In the genomic region with DNA sequence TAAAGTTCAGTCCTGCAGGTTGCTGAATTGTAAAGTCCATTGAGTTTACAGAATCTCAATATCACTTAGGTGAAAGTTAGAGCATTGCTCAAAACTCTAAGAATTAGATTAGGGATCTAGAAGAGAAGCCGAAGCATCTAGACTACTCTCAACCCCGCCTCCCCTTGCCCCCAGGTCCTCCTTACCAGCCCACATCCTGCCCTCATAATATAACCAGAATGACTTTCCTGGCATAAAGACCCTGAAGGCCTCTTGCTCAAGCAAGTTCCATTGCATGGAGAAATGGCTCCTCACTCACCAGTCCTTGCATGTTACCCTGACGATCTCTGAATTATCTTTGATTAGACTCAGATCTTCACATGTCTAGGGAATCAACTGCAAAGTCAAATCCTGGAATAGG, we compare ENCODE assay signal across 18 cellular contexts.
DNase-seq lines count a peak whose midpoint lies in the region; ATAC-seq lines count a peak whose summit lies in the region.
"Had no signal": no experiment of that assay in that cellular context is flagged by ENCODE, and none has a peak within 500 bp of the region (broad histone marks: within the 10 kb centered on the region; RNA-seq: fewer than 3 reads in every experiment).

No MANE protein-coding gene starts in this region.

- DNase-seq in activated naive CD8-positive, alpha-beta T cell treated with anti-CD3 and anti-CD28 coated beads, Interleukin-2, amount 10 ng/mL, durations not matched to agents 7 days and 5 days = no peak
- DNase-seq in activated naive CD8-positive, alpha-beta T cell treated with anti-CD3 and anti-CD28 coated beads for 36 hours = no peak
- peak; percentile 37 for DNase-seq in Jurkat, Clone E6-1 (ENCODE audit: low read depth, low spot score)
- DNase-seq in RPMI7951 (ENCODE audit: low read depth) = peak; percentile 66
- DNase-seq in OCI-M1 (lab: John Stamatoyannopoulos, UW) = no peak
- DNase-seq in AG20443 (ENCODE audit: low spot score) = no peak
- DNase-seq: 8988T; ACHN; C1 segment of cervical spinal cord; Calu3; CD4-positive, alpha-beta memory T cell; COR-L47; DMS53; DMS79 treated with DMSO at 0.1 percent for 48 hours; GM23248; H7; HCEC 1CT had no signal

- ATAC-seq in activated naive CD8-positive, alpha-beta T cell treated with anti-CD3 and anti-CD28 coated beads, Interleukin-2, amount 10 ng/mL, durations not matched to agents 7 days and 5 days (ENCODE audit: low read depth) = peak; percentile 36
- ATAC-seq: A549 had no signal

- H3K4me1 Mint-ChIP-seq in activated naive CD8-positive, alpha-beta T cell treated with anti-CD3 and anti-CD28 coated beads, Interleukin-2, amount 10 ng/mL, durations not matched to agents 7 days and 5 days = peaks cover 4% of the 10 kb centered on the region
- H3K4me1 Mint-ChIP-seq in activated naive CD8-positive, alpha-beta T cell treated with anti-CD3 and anti-CD28 coated beads for 36 hours = no peaks in the 10 kb centered on the region
- H3K4me1 Mint-ChIP-seq: CD4-positive, alpha-beta memory T cell had no signal

- POLR2A ChIA-PET in activated naive CD8-positive, alpha-beta T cell treated with anti-CD3 and anti-CD28 coated beads, Interleukin-2, amount 10 ng/mL, durations not matched to agents 7 days and 5 days (lab: Charles Lee) = no interaction called here

- H3K4me3 Mint-ChIP-seq in activated naive CD8-positive, alpha-beta T cell treated with anti-CD3 and anti-CD28 coated beads, Interleukin-2, amount 10 ng/mL, durations not matched to agents 7 days and 5 days = no peak overlapping the region
- no peak overlapping the region for H3K4me3 Mint-ChIP-seq in activated naive CD8-positive, alpha-beta T cell treated with anti-CD3 and anti-CD28 coated beads for 36 hours
- H3K4me3 Mint-ChIP-seq: CD4-positive, alpha-beta memory T cell had no signal

- H3K27me3 Mint-ChIP-seq in activated naive CD8-positive, alpha-beta T cell treated with anti-CD3 and anti-CD28 coated beads, Interleukin-2, amount 10 ng/mL, durations not matched to agents 7 days and 5 days = peaks cover 7% of the 10 kb centered on the region
- peaks cover 4% of the 10 kb centered on the region for H3K27me3 Mint-ChIP-seq in activated naive CD8-positive, alpha-beta T cell treated with anti-CD3 and anti-CD28 coated beads for 36 hours
- H3K27me3 Mint-ChIP-seq: CD4-positive, alpha-beta memory T cell had no signal

- H3K4me3 ChIP-seq in Jurkat, Clone E6-1 (ENCODE audit: low read length) = no peak overlapping the region
- H3K4me3 ChIP-seq: A549, GM23248 had no signal

- H3K36me3 Mint-ChIP-seq in activated naive CD8-positive, alpha-beta T cell treated with anti-CD3 and anti-CD28 coated beads, Interleukin-2, amount 10 ng/mL, durations not matched to agents 7 days and 5 days = no peaks in the 10 kb centered on the region
- no peaks in the 10 kb centered on the region for H3K36me3 Mint-ChIP-seq in activated naive CD8-positive, alpha-beta T cell treated with anti-CD3 and anti-CD28 coated beads for 36 hours
- H3K36me3 Mint-ChIP-seq: CD4-positive, alpha-beta memory T cell had no signal

- no peak overlapping the region for H3K27ac Mint-ChIP-seq in activated naive CD8-positive, alpha-beta T cell treated with anti-CD3 and anti-CD28 coated beads, Interleukin-2, amount 10 ng/mL, durations not matched to agents 7 days and 5 days
- no peak overlapping the region for H3K27ac Mint-ChIP-seq in activated naive CD8-positive, alpha-beta T cell treated with anti-CD3 and anti-CD28 coated beads for 36 hours
- H3K27ac Mint-ChIP-seq: CD4-positive, alpha-beta memory T cell had no signal

- H3K9me3 Mint-ChIP-seq in activated naive CD8-positive, alpha-beta T cell treated with anti-CD3 and anti-CD28 coated beads, Interleukin-2, amount 10 ng/mL, durations not matched to agents 7 days and 5 days = no peaks in the 10 kb centered on the region
- H3K9me3 Mint-ChIP-seq in activated naive CD8-positive, alpha-beta T cell treated with anti-CD3 and anti-CD28 coated beads for 36 hours = no peaks in the 10 kb centered on the region

Comparison
In these comparisons a context has a peak if more than half of its experiments do, and no peak if none do; other contexts are left out.
1. DNase-seq: peak in Jurkat, Clone E6-1 (single experiment) and RPMI7951 (single experiment); none in activated naive CD8-positive, alpha-beta T cell treated with anti-CD3 and anti-CD28 coated beads, Interleukin-2, amount 10 ng/mL, durations not matched to agents 7 days and 5 days (single experiment), activated naive CD8-positive, alpha-beta T cell treated with anti-CD3 and anti-CD28 coated beads for 36 hours (single experiment), OCI-M1 (single experiment) and AG20443 (single experiment).